ENCODE assay signal across 8 cellular contexts in genomic region chr10:101694056-101694673, GRCh38. TPM values are rescaled to one million over a fixed set of nuclear protein-coding genes. Genes with fewer than 3 reads are reported as not detected.
DNase-seq lines count a peak whose midpoint lies in the region; ATAC-seq and TF ChIP-seq lines count a peak whose summit lies in the region.

No MANE protein-coding gene starts in this region.

- TF ChIP-seq CTCF in AG10803 (conservative IDR thresholded peaks at IDR 0.05; ENCODE audit: low read length) (no peak), Peyer's patch (IDR thresholded peaks at IDR 0.05) (peak in 1 of 6 experiments; percentile 3), neutrophil (IDR thresholded peaks at IDR 0.05) (no peak)

- TF ChIP-seq POLR2A in Peyer's patch (IDR thresholded peaks at IDR 0.05), result peak in 1 of 2 donors; percentile 15

- H3K9me3 ChIP-seq in Peyer's patch (no peaks in the 10 kb centered on the region), neutrophil (no peaks in the 10 kb centered on the region)

- H3K27ac ChIP-seq in Peyer's patch (peak overlapping the region; percentile 95 to 99 (median 99)), neutrophil (peak overlapping the region; percentile 80)

- ATAC-seq in GM18873 (IDR thresholded peaks at IDR 0.05; ENCODE audit: low FRiP score, unreplicated experiment) (peak; percentile 51), HG03135 (IDR thresholded peaks at IDR 0.05; ENCODE audit: unreplicated experiment) (peak; percentile 64)

- peaks cover 0 to 31% (median 6%) of the 10 kb centered on the region in 4 donors for H3K4me1 ChIP-seq in Peyer's patch
- H3K4me1 ChIP-seq in neutrophil (ENCODE audit: control insufficient read depth in 1 of 2, insufficient read depth in 1 of 2, low read depth in 1 of 2, low read length in 1 of 2), result peaks cover 11 to 14% of the 10 kb centered on the region in 2 experiments

- H3K4me3 ChIP-seq in AG10803 (ENCODE audit: low read length) (peak overlapping the region; percentile 86), Peyer's patch (peak overlapping the region; percentile 67 to 97 (median 94)), neutrophil (ENCODE audit: low read depth in 1 of 2, low read length in 1 of 2) (peak overlapping the region; percentile 84 to 92)

- no peaks in the 10 kb centered on the region for H3K36me3 ChIP-seq in Peyer's patch
- H3K36me3 ChIP-seq in neutrophil, result no peaks in the 10 kb centered on the region

- H3K27me3 ChIP-seq in Peyer's patch, result no peaks in the 10 kb centered on the region
- no peaks in the 10 kb centered on the region for H3K27me3 ChIP-seq in neutrophil

- DNase-seq in AG10803 (ENCODE audit: low read depth) (peak; percentile 63), Peyer's patch (peak; percentile 71 to 84 (median 82)), activated gamma-delta T cell (lab: John Stamatoyannopoulos, UW) (peak; percentile 50), foreskin melanocyte (peak; percentile 49), superior temporal gyrus (ENCODE audit: extremely low spot score) (peak; percentile 52)

RNA-seq across cellular contexts. Expression of gene FBXW4, which starts 0.8 kb away (rescaled TPM):
- total RNA-seq in Peyer's patch, result 100 to 1,000 TPM in 1 of 4 donors, 10 to 100 TPM in 3; 28.0 to 106 (median 58.1) TPM

Comparison
In these comparisons a context has a peak if more than half of its experiments do, and no peak if none do; other contexts are left out.
1. Peak in every context shown above with its lines: DNase-seq, ATAC-seq, H3K4me3 ChIP-seq and H3K27ac ChIP-seq.